8 cellular contexts compared by ENCODE assay signal in the genomic region with DNA sequence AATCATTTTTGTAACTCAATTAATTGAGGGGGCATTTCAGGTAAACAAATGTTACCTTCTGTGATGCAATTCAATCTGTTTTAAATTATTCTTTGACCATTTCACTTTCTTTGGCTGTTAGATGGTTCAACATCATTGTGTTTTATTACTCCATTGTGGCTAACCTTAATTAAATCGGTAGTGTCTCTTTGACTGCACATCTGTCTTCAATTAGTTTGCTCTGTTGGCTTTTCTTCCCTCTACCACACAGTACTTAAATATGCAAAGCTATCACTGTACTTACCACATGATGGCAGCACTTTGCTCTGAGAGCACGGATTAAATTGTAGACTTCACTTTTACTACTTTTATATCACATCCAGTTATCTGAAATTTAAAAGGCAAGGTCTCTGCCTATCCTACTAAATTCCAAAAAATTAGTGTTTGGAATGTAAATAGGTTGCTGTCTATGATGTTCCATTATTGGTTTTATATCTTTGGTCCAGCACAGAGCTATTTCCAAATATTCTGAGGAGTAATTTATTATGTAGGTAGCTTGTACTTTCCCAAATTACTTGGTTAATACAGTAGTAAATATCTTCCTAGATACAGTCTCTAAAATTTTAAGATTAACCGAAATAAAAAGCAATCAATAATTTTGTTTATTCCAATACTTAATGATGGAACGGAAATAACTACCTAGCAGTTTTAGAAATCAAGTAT.
DNase-seq lines count a peak whose midpoint lies in the region; ATAC-seq, FAIRE-seq and TF ChIP-seq lines count a peak whose summit lies in the region.

No MANE protein-coding gene starts in this region.

- no peaks in the 10 kb centered on the region for H3K4me1 ChIP-seq in breast epithelium

- TF ChIP-seq POLR2A in breast epithelium (IDR thresholded peaks at IDR 0.05): no peak

- no peak overlapping the region for H3K27ac ChIP-seq in breast epithelium

- ATAC-seq in HG03521 (IDR thresholded peaks at IDR 0.05; ENCODE audit: unreplicated experiment) (peak; percentile 86), GM18873 (IDR thresholded peaks at IDR 0.05; ENCODE audit: low FRiP score, unreplicated experiment) (no peak)

- no peaks in the 10 kb centered on the region for H3K36me3 ChIP-seq in breast epithelium

- H3K4me1 Mint-ChIP-seq in Calu3 (ENCODE audit: low read depth, unreplicated experiment): no peaks in the 10 kb centered on the region

- BruUV-seq in Calu3 (replicated peaks; lab: Mats Ljungman, UMichigan): no TSS peak

- FAIRE-seq in GM19239 (lab: Jason Lieb, UNC): peak; percentile 18

- H3K9me3 ChIP-seq in breast epithelium: no peaks in the 10 kb centered on the region

- no peak overlapping the region for H3K4me3 Mint-ChIP-seq in Calu3 (ENCODE audit: low read depth, unreplicated experiment)

- peak; percentile 24 for TF ChIP-seq CTCF in Calu3 (IDR thresholded peaks at IDR 0.05; ENCODE audit: unreplicated experiment)
- TF ChIP-seq CTCF in breast epithelium (IDR thresholded peaks at IDR 0.05): peak in 2 of 3 donors; percentile 33 to 38

- H3K4me3 ChIP-seq in breast epithelium: no peak overlapping the region

- no peak overlapping the region for H3K27ac Mint-ChIP-seq in Calu3 (ENCODE audit: unreplicated experiment)

- intact Hi-C loops in Calu3 (cut with micrococcal nuclease; ENCODE audit: unreplicated experiment) (loop anchor here (1.0 to 10.0 kb wide), 3 partner anchors 263 to 460 kb away; partner anchors contain the start of gene PCLO), breast epithelium (cut with DNase I; ENCODE audit: low total_unique reads) (no loop called here)

- CTCF ChIA-PET in Calu3 (lab: Charles Lee): interaction anchor here (1.1 kb wide), 1 partner anchor 262 kb away, joined by 6 read pairs; no protein-coding TSS in a partner anchor

- no peaks in the 10 kb centered on the region for H3K27me3 ChIP-seq in breast epithelium

- H3K36me3 Mint-ChIP-seq in Calu3 (ENCODE audit: insufficient read depth, unreplicated experiment): no peaks in the 10 kb centered on the region

- peak; percentile 2 for DNase-seq in Calu3
- DNase-seq in GM19239 (ENCODE audit: insufficient read length, low spot score): no peak
- peak; percentile 47 for DNase-seq in NCI-H774 (lab: John Stamatoyannopoulos, UW)
- DNase-seq in breast epithelium (ENCODE audit: low spot score in 2 of 2): no peak
- peak; percentile 67 to 76 for DNase-seq in lung microvascular endothelial cell (ENCODE audit: low read depth in 2 of 2)
- no peak for DNase-seq in CD1c-positive myeloid dendritic cell (ENCODE audit: extremely low spot score)

- H3K27me3 Mint-ChIP-seq in Calu3 (ENCODE audit: unreplicated experiment): no peaks in the 10 kb centered on the region

- no peaks in the 10 kb centered on the region for H3K9me3 Mint-ChIP-seq in Calu3 (ENCODE audit: low read depth, unreplicated experiment)

Comparison
In these comparisons a context has a peak if more than half of its experiments do, and no peak if none do; other contexts are left out.
1. DNase-seq: peak in Calu3 (single experiment), NCI-H774 (single experiment) and lung microvascular endothelial cell (2 of 2); none in GM19239 (single experiment), breast epithelium (0 of 2) and CD1c-positive myeloid dendritic cell (single experiment).